Comparison of ENCODE assay signal across 8 cellular contexts in the genomic region with DNA sequence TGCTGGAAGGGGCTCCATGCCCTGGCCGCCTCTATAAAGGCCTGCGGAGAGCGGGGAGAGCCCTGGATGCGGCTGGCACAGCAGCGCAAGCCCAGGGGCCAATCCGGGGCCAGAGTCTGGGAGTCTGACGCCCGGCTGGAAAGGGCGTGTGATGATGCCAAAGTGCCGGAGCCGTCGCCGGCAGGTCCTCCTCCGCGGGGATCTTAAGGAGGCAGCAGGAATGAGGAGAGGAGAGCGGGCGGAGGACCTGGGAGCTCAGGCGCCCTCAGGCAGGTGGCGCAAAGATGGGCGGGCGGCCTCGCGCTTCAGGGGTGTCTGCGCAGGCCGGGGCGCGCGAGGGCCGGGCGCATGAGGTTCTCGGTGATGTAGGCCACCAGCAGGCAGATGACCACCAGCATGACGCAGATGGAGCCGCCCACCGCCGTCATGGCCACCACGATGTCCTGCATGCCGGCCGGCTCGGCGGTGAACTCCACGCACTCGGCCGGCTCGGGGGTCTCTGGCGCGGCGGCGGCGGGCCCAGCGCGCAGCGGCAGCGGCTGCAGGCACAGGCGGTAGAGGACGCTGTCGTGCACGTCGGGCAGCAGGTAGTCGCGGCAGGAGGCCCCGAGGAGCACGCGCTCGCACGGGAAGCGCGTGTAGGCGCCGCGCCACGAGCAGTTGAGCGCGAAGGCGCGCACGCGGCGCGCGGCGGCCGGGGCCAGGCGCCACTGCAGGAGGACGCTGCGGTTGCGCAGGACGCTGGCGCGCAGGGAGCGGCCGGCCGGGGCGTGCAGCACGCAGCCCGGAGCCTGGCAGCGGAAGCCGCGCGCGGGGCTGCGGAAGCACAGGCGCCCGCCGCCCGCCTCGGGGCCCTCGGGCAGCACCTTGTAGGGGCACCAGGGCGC. TPM values are rescaled to one million over a fixed set of nuclear protein-coding genes. Genes with fewer than 3 reads are reported as not detected.
A peak's percentile ranks its signal among the peaks of the same experiment; 100 is the strongest.
DNase-seq lines count a peak whose midpoint lies in the region; ATAC-seq and TF ChIP-seq lines count a peak whose summit lies in the region.

No MANE protein-coding gene starts in this region.

- H3K36me3 Mint-ChIP-seq in CD4-positive, alpha-beta memory T cell: no peaks in the 10 kb centered on the region
- no peaks in the 10 kb centered on the region for H3K36me3 Mint-ChIP-seq in activated T-helper 2 cell treated with anti-CD3 and anti-CD28 coated beads, Interferon-gamma antibody, Interleukin-2, Interleukin-4, amounts not matched to agents 10 μg/mL and 5 μg/mL and 100 μg/mL, durations not matched to agents 14 hours and 24 hours and 36 hours (ENCODE audit: low read depth)

- DNase-seq in CD4-positive, alpha-beta memory T cell: peak in 4 of 5 donors; percentile 41 to 53 (median 50)
- peak; percentile 64 for DNase-seq in HuH-7 (ENCODE audit: low spot score)
- peak; percentile 37 for DNase-seq in activated T-helper 2 cell treated with anti-CD3 and anti-CD28 coated beads, Interferon-gamma antibody, Interleukin-2, Interleukin-4, amounts not matched to agents 10 μg/mL and 5 μg/mL and 100 μg/mL, durations not matched to agents 14 hours and 24 hours and 36 hours (ENCODE audit: low spot score)
- DNase-seq in heart left ventricle: peak in 2 of 5 donors; percentile 29 to 63
- no peak for DNase-seq in smooth muscle cell (lab: John Stamatoyannopoulos, UW; ENCODE audit: unreplicated experiment)
- DNase-seq in effector memory CD4-positive, alpha-beta T cell: no peak
- no peak for DNase-seq in NCI-H510A (lab: John Stamatoyannopoulos, UW)
- no peak for DNase-seq in sigmoid colon

- 8 to 28% (median 10%) methylated on average over 53 to 108 of the region's 108 CpGs for WGBS in heart left ventricle, 4 donors
- 15% methylated on average over 70 of the region's 108 CpGs for WGBS in smooth muscle cell (ENCODE audit: low lambda C conversion rate)
- WGBS in sigmoid colon, 2 donors: 8 to 11% methylated on average over 108 of the region's 108 CpGs

- no peaks in the 10 kb centered on the region for H3K27me3 ChIP-seq in CD4-positive, alpha-beta memory T cell (ENCODE audit: insufficient read depth, low read length)
- H3K27me3 ChIP-seq in heart left ventricle: peaks cover 6 to 61% (median 24%) of the 10 kb centered on the region in 9 donors
- peaks cover 57% of the 10 kb centered on the region for H3K27me3 ChIP-seq in smooth muscle cell (ENCODE audit: low read depth)
- no peaks in the 10 kb centered on the region for H3K27me3 ChIP-seq in effector memory CD4-positive, alpha-beta T cell (replicated peaks; ENCODE audit: control insufficient read depth, insufficient read depth, low read length, poor library complexity, severe bottlenecking)
- peaks cover 31 to 76% (median 49%) of the 10 kb centered on the region in 3 donors for H3K27me3 ChIP-seq in sigmoid colon

- peak overlapping the region; percentile 69 to 85 (median 76) for H3K4me3 Mint-ChIP-seq in CD4-positive, alpha-beta memory T cell
- H3K4me3 Mint-ChIP-seq in activated T-helper 2 cell treated with anti-CD3 and anti-CD28 coated beads, Interferon-gamma antibody, Interleukin-2, Interleukin-4, amounts not matched to agents 10 μg/mL and 5 μg/mL and 100 μg/mL, durations not matched to agents 14 hours and 24 hours and 36 hours (ENCODE audit: low read depth): peak overlapping the region; percentile 78

- no peak overlapping the region for H3K9ac ChIP-seq in smooth muscle cell (ENCODE audit: low read depth)

- H3K27ac Mint-ChIP-seq in CD4-positive, alpha-beta memory T cell: peak overlapping the region in 2 of 7 donors; percentile 46 to 59
- H3K27ac Mint-ChIP-seq in activated T-helper 2 cell treated with anti-CD3 and anti-CD28 coated beads, Interferon-gamma antibody, Interleukin-2, Interleukin-4, amounts not matched to agents 10 μg/mL and 5 μg/mL and 100 μg/mL, durations not matched to agents 14 hours and 24 hours and 36 hours: no peak overlapping the region

- intact Hi-C loops in CD4-positive, alpha-beta memory T cell (cut with micrococcal nuclease): loop anchor here (2.0 kb wide), 1 partner anchor 24 kb away; the partner anchor contains the start of gene SSU72
- intact Hi-C loops in activated T-helper 2 cell treated with anti-CD3 and anti-CD28 coated beads, Interferon-gamma antibody, Interleukin-2, Interleukin-4, amounts not matched to agents 10 μg/mL and 5 μg/mL and 100 μg/mL, durations not matched to agents 14 hours and 24 hours and 36 hours (cut with micrococcal nuclease): no loop called here
- intact Hi-C loops in heart left ventricle (cut with DNase I): no loop called here
- intact Hi-C loops in sigmoid colon (cut with DNase I): no loop called here

- H3K79me2 ChIP-seq in smooth muscle cell (ENCODE audit: low read depth): no peaks in the 10 kb centered on the region

- no peaks in the 10 kb centered on the region for H4K20me1 ChIP-seq in smooth muscle cell (ENCODE audit: low read depth)

- POLR2A ChIA-PET in CD4-positive, alpha-beta memory T cell (lab: Charles Lee; ENCODE audit: partially characterized antibody): interaction anchor here (0.9 to 1.0 kb wide), 2 partner anchors 16 to 79 kb away, joined by 3 to 4 read pairs; partner anchors contain the start of gene MIB2

- no peaks in the 10 kb centered on the region for H3K9me3 ChIP-seq in CD4-positive, alpha-beta memory T cell (ENCODE audit: control insufficient read depth in 1 of 2, low read length in 2 of 2)
- H3K9me3 ChIP-seq in heart left ventricle (no peaks in the 10 kb centered on the region), smooth muscle cell (replicated peaks; ENCODE audit: low read depth) (no peaks in the 10 kb centered on the region), sigmoid colon (no peaks in the 10 kb centered on the region)
- no peaks in the 10 kb centered on the region for H3K9me3 ChIP-seq in effector memory CD4-positive, alpha-beta T cell (ENCODE audit: control insufficient read depth, low read length)

- H3K4me1 Mint-ChIP-seq in CD4-positive, alpha-beta memory T cell: peaks cover 0 to 16% (median 1%) of the 10 kb centered on the region in 4 donors
- peaks cover 2% of the 10 kb centered on the region for H3K4me1 Mint-ChIP-seq in activated T-helper 2 cell treated with anti-CD3 and anti-CD28 coated beads, Interferon-gamma antibody, Interleukin-2, Interleukin-4, amounts not matched to agents 10 μg/mL and 5 μg/mL and 100 μg/mL, durations not matched to agents 14 hours and 24 hours and 36 hours (ENCODE audit: low read depth)

- H3K27me3 Mint-ChIP-seq in CD4-positive, alpha-beta memory T cell: peaks cover 0 to 4% of the 10 kb centered on the region in 2 donors
- H3K27me3 Mint-ChIP-seq in activated T-helper 2 cell treated with anti-CD3 and anti-CD28 coated beads, Interferon-gamma antibody, Interleukin-2, Interleukin-4, amounts not matched to agents 10 μg/mL and 5 μg/mL and 100 μg/mL, durations not matched to agents 14 hours and 24 hours and 36 hours (ENCODE audit: low read depth): peaks cover 5% of the 10 kb centered on the region

- H3K4me3 ChIP-seq in CD4-positive, alpha-beta memory T cell (ENCODE audit: low read length in 2 of 2): no peak overlapping the region
- H3K4me3 ChIP-seq in heart left ventricle: peak overlapping the region in 9 of 12 donors; percentile 10 to 56 (median 35)
- H3K4me3 ChIP-seq in smooth muscle cell: peak overlapping the region; percentile 35
- no peak overlapping the region for H3K4me3 ChIP-seq in effector memory CD4-positive, alpha-beta T cell (ENCODE audit: insufficient read depth, low read depth, low read length, poor library complexity, severe bottlenecking)
- H3K4me3 ChIP-seq in sigmoid colon: peak overlapping the region in 2 of 4 donors; percentile 23 to 39

- no peak overlapping the region for H3K27ac ChIP-seq in CD4-positive, alpha-beta memory T cell (ENCODE audit: low read depth, low read length)
- H3K27ac ChIP-seq in heart left ventricle: no peak overlapping the region
- no peak overlapping the region for H3K27ac ChIP-seq in smooth muscle cell (ENCODE audit: low read depth)
- no peak overlapping the region for H3K27ac ChIP-seq in effector memory CD4-positive, alpha-beta T cell (ENCODE audit: insufficient read depth, low read length, poor library complexity, severe bottlenecking)
- no peak overlapping the region for H3K27ac ChIP-seq in sigmoid colon

- TF ChIP-seq CTCF in heart left ventricle (IDR thresholded peaks at IDR 0.05) (no peak), smooth muscle cell (IDR thresholded peaks at IDR 0.05; ENCODE audit: borderline replicate concordance, insufficient read depth, poor library complexity, severe bottlenecking) (no peak), sigmoid colon (IDR thresholded peaks at IDR 0.05) (no peak)

- H3K9me3 Mint-ChIP-seq in CD4-positive, alpha-beta memory T cell: peaks cover 0 to 2% (median 0%) of the 10 kb centered on the region in 8 donors
- H3K9me3 Mint-ChIP-seq in activated T-helper 2 cell treated with anti-CD3 and anti-CD28 coated beads, Interferon-gamma antibody, Interleukin-2, Interleukin-4, amounts not matched to agents 10 μg/mL and 5 μg/mL and 100 μg/mL, durations not matched to agents 14 hours and 24 hours and 36 hours: no peaks in the 10 kb centered on the region

- peaks cover 9% of the 10 kb centered on the region for H3K4me1 ChIP-seq in CD4-positive, alpha-beta memory T cell (ENCODE audit: insufficient read depth, low read length)
- H3K4me1 ChIP-seq in heart left ventricle: peaks cover 0 to 31% (median 11%) of the 10 kb centered on the region in 12 donors
- no peaks in the 10 kb centered on the region for H3K4me1 ChIP-seq in smooth muscle cell (ENCODE audit: low read depth)
- peaks cover 3% of the 10 kb centered on the region for H3K4me1 ChIP-seq in effector memory CD4-positive, alpha-beta T cell (ENCODE audit: control insufficient read depth, insufficient read depth, low read length, poor library complexity, severe bottlenecking)
- H3K4me1 ChIP-seq in sigmoid colon: peaks cover 0 to 19% (median 14%) of the 10 kb centered on the region in 4 donors

- no peak for TF ChIP-seq EP300 in sigmoid colon (IDR thresholded peaks at IDR 0.05)

- peak overlapping the region; percentile 76 for H3K4me2 ChIP-seq in smooth muscle cell

- H3K36me3 ChIP-seq in CD4-positive, alpha-beta memory T cell (ENCODE audit: insufficient read depth, low read length): no peaks in the 10 kb centered on the region
- H3K36me3 ChIP-seq in heart left ventricle: no peaks in the 10 kb centered on the region
- no peaks in the 10 kb centered on the region for H3K36me3 ChIP-seq in smooth muscle cell (ENCODE audit: low read depth)
- H3K36me3 ChIP-seq in effector memory CD4-positive, alpha-beta T cell (ENCODE audit: control insufficient read depth, insufficient read depth, low read length): no peaks in the 10 kb centered on the region
- no peaks in the 10 kb centered on the region for H3K36me3 ChIP-seq in sigmoid colon

- peak in 1 of 4 donors; percentile 31 for ATAC-seq in heart left ventricle

- no peak overlapping the region for H2AFZ ChIP-seq in smooth muscle cell (ENCODE audit: low read depth)

- no peaks in the 10 kb centered on the region for H3F3A ChIP-seq in smooth muscle cell (ENCODE audit: low read depth)

- no peak for TF ChIP-seq POLR2A in heart left ventricle (IDR thresholded peaks at IDR 0.05)
- TF ChIP-seq POLR2A in sigmoid colon (IDR thresholded peaks at IDR 0.05): no peak

- CTCF ChIA-PET in CD4-positive, alpha-beta memory T cell (lab: Charles Lee; ENCODE audit: partially characterized antibody): interaction anchor here (1.6 kb wide), 1 partner anchor 15 kb away, joined by 3 read pairs; no protein-coding TSS in a partner anchor

RNA-seq across cellular contexts. Expression of gene FNDC10, which starts 0.7 kb away (rescaled TPM):
- total RNA-seq in CD4-positive, alpha-beta memory T cell: 1 to 10 TPM; 2.7 to 2.9 TPM
- polyA plus RNA-seq in CD4-positive, alpha-beta memory T cell: 1 to 10 TPM in 1 of 2 donors, under 1 TPM in 1; 0.72 to 1.3 TPM
- total RNA-seq in activated T-helper 2 cell treated with anti-CD3 and anti-CD28 coated beads, Interferon-gamma antibody, Interleukin-2, Interleukin-4, amounts not matched to agents 10 μg/mL and 5 μg/mL and 100 μg/mL, durations not matched to agents 14 hours and 24 hours and 36 hours: 10.4 and 11.8 TPM in 2 replicates
- total RNA-seq in heart left ventricle: 1 to 10 TPM; 1.9 to 6.7 (median 3.6) TPM
- 1 to 10 TPM; 1.1 to 4.6 TPM for polyA plus RNA-seq in heart left ventricle
- total RNA-seq in smooth muscle cell: 3.3 and 9.1 TPM in 2 replicates
- 14.2 and 22.5 TPM in 2 replicates for polyA plus RNA-seq in smooth muscle cell
- total RNA-seq in sigmoid colon: 1 to 10 TPM in 3 of 4 donors, under 1 TPM in 1; 0.82 to 2.8 (median 1.6) TPM
- polyA plus RNA-seq in sigmoid colon: 1 to 10 TPM; 1.2 to 3.5 (median 2.8) TPM

RNA-seq across cellular contexts. Expression of gene MIB2, which starts 16.0 kb away (rescaled TPM):
- 100 to 1,000 TPM; 112 to 114 TPM for total RNA-seq in CD4-positive, alpha-beta memory T cell
- 10 to 100 TPM; 12.7 to 34.6 TPM for polyA plus RNA-seq in CD4-positive, alpha-beta memory T cell
- 30.2 and 32.7 TPM in 2 replicates for total RNA-seq in activated T-helper 2 cell treated with anti-CD3 and anti-CD28 coated beads, Interferon-gamma antibody, Interleukin-2, Interleukin-4, amounts not matched to agents 10 μg/mL and 5 μg/mL and 100 μg/mL, durations not matched to agents 14 hours and 24 hours and 36 hours
- total RNA-seq in heart left ventricle: 100 to 1,000 TPM in 1 of 9 donors, 10 to 100 TPM in 8; 59.2 to 114 (median 76.3) TPM
- polyA plus RNA-seq in heart left ventricle: 100 to 1,000 TPM in 1 of 2 donors, 10 to 100 TPM in 1; 40.7 to 121 TPM
- total RNA-seq in smooth muscle cell: 21.9 and 42.7 TPM in 2 replicates
- polyA plus RNA-seq in smooth muscle cell: 61.2 and 71.2 TPM in 2 replicates
- total RNA-seq in sigmoid colon: 10 to 100 TPM; 32.7 to 95.3 (median 53.6) TPM
- 10 to 100 TPM; 24.6 to 77.6 (median 33.3) TPM for polyA plus RNA-seq in sigmoid colon

RNA-seq across cellular contexts. Expression of gene SSU72, which starts 24.6 kb away (rescaled TPM):
- 100 to 1,000 TPM; 128 to 132 TPM for total RNA-seq in CD4-positive, alpha-beta memory T cell
- polyA plus RNA-seq in CD4-positive, alpha-beta memory T cell: 100 to 1,000 TPM; 202 to 209 TPM
- 121 and 123 TPM in 2 replicates for total RNA-seq in activated T-helper 2 cell treated with anti-CD3 and anti-CD28 coated beads, Interferon-gamma antibody, Interleukin-2, Interleukin-4, amounts not matched to agents 10 μg/mL and 5 μg/mL and 100 μg/mL, durations not matched to agents 14 hours and 24 hours and 36 hours
- total RNA-seq in heart left ventricle (100 to 1,000 TPM in 5 of 9 donors, 10 to 100 TPM in 4; 76.3 to 160 (median 106) TPM), smooth muscle cell (77.3 and 116 TPM in 2 replicates), sigmoid colon (100 to 1,000 TPM in 3 of 4 donors, 10 to 100 TPM in 1; 98.9 to 119 (median 109) TPM)
- polyA plus RNA-seq in heart left ventricle (100 to 1,000 TPM; 113 to 138 TPM), smooth muscle cell (223 and 231 TPM in 2 replicates), sigmoid colon (100 to 1,000 TPM; 129 to 165 (median 150) TPM)

RNA-seq across cellular contexts. Expression of gene MMP23B, which starts 32.7 kb away (rescaled TPM):
- total RNA-seq in CD4-positive, alpha-beta memory T cell: 1 to 10 TPM; 3.5 to 3.7 TPM
- under 1 TPM in 1 of 2 donors, not detected in 1; 0.53 TPM for polyA plus RNA-seq in CD4-positive, alpha-beta memory T cell
- 0.94 and 1.4 TPM in 2 replicates for total RNA-seq in activated T-helper 2 cell treated with anti-CD3 and anti-CD28 coated beads, Interferon-gamma antibody, Interleukin-2, Interleukin-4, amounts not matched to agents 10 μg/mL and 5 μg/mL and 100 μg/mL, durations not matched to agents 14 hours and 24 hours and 36 hours
- total RNA-seq in heart left ventricle: 100 to 1,000 TPM in 1 of 9 donors, 10 to 100 TPM in 8; 35.4 to 128 (median 59.0) TPM
- polyA plus RNA-seq in heart left ventricle: 10 to 100 TPM; 10.4 to 85.9 TPM
- total RNA-seq in smooth muscle cell: 81.7 and 89.8 TPM in 2 replicates
- 197 and 218 TPM in 2 replicates for polyA plus RNA-seq in smooth muscle cell
- 10 to 100 TPM in 2 of 4 donors, 1 to 10 TPM in 2; 1.8 to 58.7 (median 17.2) TPM for total RNA-seq in sigmoid colon
- polyA plus RNA-seq in sigmoid colon: 1 to 10 TPM; 2.2 to 3.6 (median 2.3) TPM

RNA-seq across cellular contexts. Expression of gene TMEM240, which starts 58.8 kb away (rescaled TPM):
- total RNA-seq in CD4-positive, alpha-beta memory T cell: 1 to 10 TPM; 1.8 to 2.8 TPM
- polyA plus RNA-seq in CD4-positive, alpha-beta memory T cell: not detected
- total RNA-seq in activated T-helper 2 cell treated with anti-CD3 and anti-CD28 coated beads, Interferon-gamma antibody, Interleukin-2, Interleukin-4, amounts not matched to agents 10 μg/mL and 5 μg/mL and 100 μg/mL, durations not matched to agents 14 hours and 24 hours and 36 hours: 0.25 and 0.48 TPM in 2 replicates
- total RNA-seq in heart left ventricle (1 to 10 TPM in 8 of 9 donors, not detected in 1; 2.6 to 5.6 (median 4.2) TPM), smooth muscle cell (1.9 and 12.2 TPM in 2 replicates), sigmoid colon (10 to 100 TPM; 15.3 to 35.2 (median 17.6) TPM)
- polyA plus RNA-seq in heart left ventricle (10 to 100 TPM in 1 of 2 donors, 1 to 10 TPM in 1; 1.5 to 12.4 TPM), smooth muscle cell (2.7 and 4.0 TPM in 2 replicates), sigmoid colon (1 to 10 TPM in 2 of 3 donors, not detected in 1; 3.7 to 4.8 TPM)

Comparison
In these comparisons a context has a peak if more than half of its experiments do, and no peak if none do; other contexts are left out.
1. DNase-seq: peak in CD4-positive, alpha-beta memory T cell (4 of 5), HuH-7 (single experiment) and activated T-helper 2 cell treated with anti-CD3 and anti-CD28 coated beads, Interferon-gamma antibody, Interleukin-2, Interleukin-4, amounts not matched to agents 10 μg/mL and 5 μg/mL and 100 μg/mL, durations not matched to agents 14 hours and 24 hours and 36 hours (single experiment); none in smooth muscle cell (single experiment), effector memory CD4-positive, alpha-beta T cell (0 of 3), NCI-H510A (single experiment) and sigmoid colon (single experiment).
2. H3K4me3 ChIP-seq: peak in heart left ventricle (9 of 12) and smooth muscle cell (single experiment); none in CD4-positive, alpha-beta memory T cell (0 of 2) and effector memory CD4-positive, alpha-beta T cell (single experiment).